10 cellular contexts compared by ENCODE assay signal in genomic region chr3:190073264-190073663, GRCh38. TPM values are rescaled to one million over a fixed set of nuclear protein-coding genes. Genes with fewer than 3 reads are reported as not detected.
A peak's percentile ranks its signal among the peaks of the same experiment; 100 is the strongest.
DNase-seq lines count a peak whose midpoint lies in the region; ATAC-seq and TF ChIP-seq lines count a peak whose summit lies in the region.
"Had no signal": no experiment of that assay in that cellular context is flagged by ENCODE, and none has a peak within 500 bp of the region (broad histone marks: within the 10 kb centered on the region; RNA-seq: fewer than 3 reads in every experiment).

No MANE protein-coding gene starts in this region.

- no peak overlapping the region for H3K4me3 ChIP-seq in lower lobe of right lung
- H3K4me3 ChIP-seq in GM23248 = no peak overlapping the region

- in situ Hi-C loops in GM23248 (cut with MboI) = no loop called here

- H3K9me3 ChIP-seq in lower lobe of right lung (no peaks in the 10 kb centered on the region), GM23248 (ENCODE audit: low read depth) (no peaks in the 10 kb centered on the region)

- intact Hi-C loops in lower lobe of right lung (cut with DNase I) = no loop called here

- no peaks in the 10 kb centered on the region for H3K79me2 ChIP-seq in GM23248 (ENCODE audit: insufficient read depth)

- no peak overlapping the region for H3K4me2 ChIP-seq in GM23248 (ENCODE audit: unreplicated experiment)

- WGBS in GM23248 (ENCODE audit: low coverage in 1 of 2, low lambda C conversion rate in 2 of 2, missing lambda C conversion rate in 2 of 2), 2 experiments = 97 to 98% methylated on average over 4 of the region's 4 CpGs

- no peaks in the 10 kb centered on the region for H4K20me1 ChIP-seq in GM23248 (ENCODE audit: insufficient read depth)

- H3F3A ChIP-seq in GM23248 (ENCODE audit: insufficient read depth) = peaks cover 28% of the 10 kb centered on the region

- peak; percentile 83 for ATAC-seq in GM18511 (IDR thresholded peaks at IDR 0.05; ENCODE audit: unreplicated experiment)
- ATAC-seq in HG03060 (IDR thresholded peaks at IDR 0.05; ENCODE audit: low read depth, unreplicated experiment) = peak; percentile 71
- peak; percentile 58 to 64 for ATAC-seq in lower lobe of right lung

- H3K36me3 ChIP-seq in lower lobe of right lung (no peaks in the 10 kb centered on the region), GM23248 (ENCODE audit: low read depth) (no peaks in the 10 kb centered on the region)

- H3K27ac ChIP-seq in lower lobe of right lung = no peak overlapping the region
- no peak overlapping the region for H3K27ac ChIP-seq in GM23248

- H3K27me3 ChIP-seq in lower lobe of right lung (ENCODE audit: low read depth) (no peaks in the 10 kb centered on the region), GM23248 (replicated peaks; ENCODE audit: insufficient read depth) (no peaks in the 10 kb centered on the region)

- TF ChIP-seq CTCF in lower lobe of right lung (IDR thresholded peaks at IDR 0.05) = no peak

- DNase-seq in RPMI7951 (ENCODE audit: low read depth) = peak; percentile 76
- DNase-seq in lower lobe of right lung = no peak
- DNase-seq in superior temporal gyrus (ENCODE audit: extremely low spot score) = no peak
- DNase-seq in NCI-H524 (lab: John Stamatoyannopoulos, UW) = no peak
- DNase-seq in GM23248 = no peak
- no peak for DNase-seq in activated naive CD4-positive, alpha-beta T cell (lab: John Stamatoyannopoulos, UW)
- DNase-seq: activated CD8-positive, alpha-beta memory T cell treated with anti-CD3 and anti-CD28 coated beads, Interleukin-2, amount 50 U/mL, for 4 hours; substantia nigra had no signal

- H3K9me2 ChIP-seq in GM23248 (ENCODE audit: insufficient read depth) = no peaks in the 10 kb centered on the region

- H3K4me1 ChIP-seq in lower lobe of right lung (peaks cover 20% of the 10 kb centered on the region), GM23248 (ENCODE audit: insufficient read depth) (peaks cover 27% of the 10 kb centered on the region)

- H3K9ac ChIP-seq in GM23248 = no peak overlapping the region

- H2AFZ ChIP-seq in GM23248 = no peak overlapping the region

RNA-seq across cellular contexts. Expression of gene P3H2, which starts 47.4 kb away (rescaled TPM):
- total RNA-seq in RPMI7951 (2014; rRNA removed; shearing (Covaris generic)) = 17.1 and 32.9 TPM in 2 replicates
- total RNA-seq in lower lobe of right lung = 61.9 TPM
- 14.9 and 41.5 TPM in 2 replicates for total RNA-seq in GM23248 (2014; rRNA removed; shearing (Covaris generic))
- polyA plus RNA-seq in GM23248 (2016; fragmentation: Nextera tagmentation; extraction: Ambion mirVana) = 4.7 and 5.3 TPM in 2 replicates
